1 cellular context compared by ENCODE assay signal in the genomic region with DNA sequence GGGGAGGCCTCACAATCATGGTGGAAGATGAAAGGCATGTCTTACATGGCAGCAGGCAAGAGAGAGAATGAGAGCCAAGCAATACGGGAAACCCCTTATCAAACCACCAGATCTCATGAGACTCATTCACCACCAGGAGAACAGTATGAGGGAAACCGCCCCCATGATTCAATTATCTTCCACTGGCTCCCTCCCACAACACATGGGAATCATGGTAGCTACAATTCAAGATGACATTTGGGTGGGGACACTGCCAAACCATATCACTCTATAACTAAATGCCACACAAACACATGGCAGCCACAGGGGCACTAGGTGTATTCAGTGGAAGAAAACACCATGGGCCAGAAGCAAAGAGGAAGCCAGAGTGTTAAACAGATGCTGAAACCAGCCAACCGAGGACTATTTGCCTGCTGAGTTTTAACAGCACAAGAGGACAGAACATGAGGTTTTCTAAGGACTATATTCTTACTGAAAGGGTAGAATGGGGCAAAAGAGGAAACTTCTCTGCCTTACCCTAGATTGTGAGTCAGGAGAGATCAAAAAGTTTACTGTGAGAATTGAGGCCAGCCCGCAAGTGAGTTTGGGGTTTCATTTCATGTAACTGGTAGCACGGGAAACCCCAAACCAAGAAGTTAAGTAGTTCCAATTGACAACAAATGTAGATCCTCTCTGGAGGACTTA.
A peak's percentile ranks its signal among the peaks of the same experiment; 100 is the strongest.
TF ChIP-seq lines count a peak whose summit lies in the region.

No MANE protein-coding gene starts in this region.

TF ChIP-seq in GM12878, 131 proteins besides CTCF, POLR2A, EP300 and RAD21 (continued from another document):
- TF ChIP-seq MLLT1 (IDR thresholded peaks at IDR 0.05) (peak; percentile 55; the same call in 1 of the 2 replicates), CBX5 (IDR thresholded peaks at IDR 0.05; ENCODE audit: low read depth) (peak; percentile 52; the same call in 1 of the 2 replicates), FOXK2 (IDR thresholded peaks at IDR 0.05) (no peak), PAX5 (IDR thresholded peaks at IDR 0.05; ENCODE audit: borderline replicate concordance, low read depth, low read length) (peak; percentile 95), STAT3 (IDR thresholded peaks at IDR 0.05; ENCODE audit: low read depth, low read length) (no peak), CREM (IDR thresholded peaks at IDR 0.05; ENCODE audit: low read depth) (peak; percentile 35; the same call in 1 of the 2 replicates), SUZ12 (IDR thresholded peaks at IDR 0.05; ENCODE audit: unreplicated experiment) (no peak), ESRRA (IDR thresholded peaks at IDR 0.05; ENCODE audit: low read length) (no peak), RELB (IDR thresholded peaks at IDR 0.05; ENCODE audit: low read depth) (peak; percentile 86), BRCA1 (IDR thresholded peaks at IDR 0.05; ENCODE audit: low read depth, low read length) (no peak), TBL1XR1 (IDR thresholded peaks at IDR 0.05; ENCODE audit: low read depth, low read length) (0 out of 2 replicates have a peak, but pooled peaks have one; percentile 13), ZBTB4 (CRISPR knock-in tag; IDR thresholded peaks at IDR 0.05) (no peak), BHLHE40 (IDR thresholded peaks at IDR 0.05; ENCODE audit: borderline replicate concordance in 1 of 2, low read depth in 2 of 2, low read length in 1 of 2) (peak; percentile 48 to 54; a peak in 1 of 4 replicates), YBX1 (IDR thresholded peaks at IDR 0.05) (no peak), YY1 (IDR thresholded peaks at IDR 0.05; ENCODE audit: low read depth, low read length) (peak; percentile 46; the same call in 1 of the 2 replicates), NR2F1 (conservative IDR thresholded peaks at IDR 0.05) (0 out of 2 replicates have a peak, but pooled peaks have one; percentile 48), RUNX3 (IDR thresholded peaks at IDR 0.05; ENCODE audit: low read length) (peak; percentile 93), SREBF1 (IDR thresholded peaks at IDR 0.05; ENCODE audit: low read length) (no peak), MXI1 (IDR thresholded peaks at IDR 0.05; ENCODE audit: low read depth, low read length) (no peak), ASH2L (IDR thresholded peaks at IDR 0.05; ENCODE audit: borderline replicate concordance, low read depth) (no peak; the same call in 1 of the 2 replicates), BMI1 (IDR thresholded peaks at IDR 0.05; ENCODE audit: borderline replicate concordance) (no peak), EED (IDR thresholded peaks at IDR 0.05; ENCODE audit: low read depth) (peak; percentile 34; the same call in 1 of the 2 replicates), JUNB (IDR thresholded peaks at IDR 0.05) (peak; percentile 34), BACH1 (IDR thresholded peaks at IDR 0.05; ENCODE audit: borderline replicate concordance) (no peak), IKZF2 (IDR thresholded peaks at IDR 0.05) (peak; percentile 74 to 77), POLR2AphosphoS2 (IDR thresholded peaks at IDR 0.05; ENCODE audit: low read depth, low read length) (no peak), SIN3A (IDR thresholded peaks at IDR 0.05; ENCODE audit: low read depth, low read length) (no peak), GATAD2B (conservative IDR thresholded peaks at IDR 0.05; ENCODE audit: low read depth) (peak; percentile 79; the same call in 1 of the 2 replicates), FOXM1 (IDR thresholded peaks at IDR 0.05; ENCODE audit: low read depth, low read length) (no peak), SMARCA5 (IDR thresholded peaks at IDR 0.05) (0 out of 2 replicates have a peak, but pooled peaks have one; percentile 10)
- TF ChIP-seq, protein P1, sequence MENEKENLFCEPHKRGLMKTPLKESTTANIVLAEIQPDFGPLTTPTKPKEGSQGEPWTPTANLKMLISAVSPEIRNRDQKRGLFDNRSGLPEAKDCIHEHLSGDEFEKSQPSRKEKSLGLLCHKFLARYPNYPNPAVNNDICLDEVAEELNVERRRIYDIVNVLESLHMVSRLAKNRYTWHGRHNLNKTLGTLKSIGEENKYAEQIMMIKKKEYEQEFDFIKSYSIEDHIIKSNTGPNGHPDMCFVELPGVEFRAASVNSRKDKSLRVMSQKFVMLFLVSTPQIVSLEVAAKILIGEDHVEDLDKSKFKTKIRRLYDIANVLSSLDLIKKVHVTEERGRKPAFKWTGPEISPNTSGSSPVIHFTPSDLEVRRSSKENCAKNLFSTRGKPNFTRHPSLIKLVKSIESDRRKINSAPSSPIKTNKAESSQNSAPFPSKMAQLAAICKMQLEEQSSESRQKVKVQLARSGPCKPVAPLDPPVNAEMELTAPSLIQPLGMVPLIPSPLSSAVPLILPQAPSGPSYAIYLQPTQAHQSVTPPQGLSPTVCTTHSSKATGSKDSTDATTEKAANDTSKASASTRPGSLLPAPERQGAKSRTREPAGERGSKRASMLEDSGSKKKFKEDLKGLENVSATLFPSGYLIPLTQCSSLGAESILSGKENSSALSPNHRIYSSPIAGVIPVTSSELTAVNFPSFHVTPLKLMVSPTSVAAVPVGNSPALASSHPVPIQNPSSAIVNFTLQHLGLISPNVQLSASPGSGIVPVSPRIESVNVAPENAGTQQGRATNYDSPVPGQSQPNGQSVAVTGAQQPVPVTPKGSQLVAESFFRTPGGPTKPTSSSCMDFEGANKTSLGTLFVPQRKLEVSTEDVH (IDR thresholded peaks at IDR 0.05; ENCODE audit: low read depth, partially characterized antibody): no peak
TF ChIP-seq in GM12878: peak in this region for 38.
